In the genomic region with DNA sequence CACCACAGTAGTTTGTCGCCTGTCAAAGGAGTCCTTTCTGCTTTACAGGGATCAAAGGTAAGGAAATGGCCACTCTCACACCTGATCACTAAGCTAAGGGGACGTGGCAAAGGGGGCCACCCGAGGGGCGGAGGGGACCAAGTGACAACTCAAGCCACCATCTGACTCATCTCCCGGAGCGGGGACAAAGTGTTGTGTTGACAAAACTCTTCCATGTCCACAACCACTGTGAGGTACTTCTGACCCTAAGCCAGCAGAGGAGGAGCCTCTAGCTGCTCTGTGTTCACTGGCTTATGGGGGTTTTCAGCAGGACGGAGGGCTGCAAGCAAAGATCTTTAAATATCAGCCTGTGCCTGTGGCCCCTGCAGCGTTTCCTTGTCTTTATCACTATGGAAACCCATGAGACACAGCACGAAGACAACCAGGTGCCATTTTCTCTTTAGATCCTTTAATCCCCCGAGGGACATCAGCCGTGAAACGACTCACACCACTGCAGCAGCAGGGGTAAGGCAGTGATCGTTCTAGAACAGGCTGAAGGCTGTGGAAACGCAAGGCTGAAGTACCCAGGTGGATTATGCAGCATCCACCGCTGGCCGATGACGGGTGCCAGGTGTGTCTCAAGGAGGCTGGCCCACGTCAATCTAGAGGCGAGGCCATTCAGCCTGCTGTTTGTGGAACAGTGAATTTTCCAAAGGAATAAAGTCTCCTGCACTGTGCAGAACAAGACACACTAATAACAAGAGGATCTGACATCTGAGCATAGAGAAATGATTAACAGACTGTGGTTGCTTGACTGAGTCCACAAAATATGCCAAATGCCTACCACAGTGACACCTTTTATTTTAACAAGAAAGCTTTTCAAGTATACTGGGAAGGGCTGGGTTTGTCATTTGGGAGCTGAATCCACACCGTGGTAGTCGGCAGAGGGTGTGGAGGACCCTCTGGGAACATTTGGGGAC, we compare ENCODE assay signal across 1 cellular context.
TF ChIP-seq lines count a peak whose summit lies in the region.

No MANE protein-coding gene starts in this region.

TF ChIP-seq in HepG2, 621 proteins besides CTCF, POLR2A, EP300 and RAD21 (continued from another document and continues in another):
- TF ChIP-seq, protein P1, sequence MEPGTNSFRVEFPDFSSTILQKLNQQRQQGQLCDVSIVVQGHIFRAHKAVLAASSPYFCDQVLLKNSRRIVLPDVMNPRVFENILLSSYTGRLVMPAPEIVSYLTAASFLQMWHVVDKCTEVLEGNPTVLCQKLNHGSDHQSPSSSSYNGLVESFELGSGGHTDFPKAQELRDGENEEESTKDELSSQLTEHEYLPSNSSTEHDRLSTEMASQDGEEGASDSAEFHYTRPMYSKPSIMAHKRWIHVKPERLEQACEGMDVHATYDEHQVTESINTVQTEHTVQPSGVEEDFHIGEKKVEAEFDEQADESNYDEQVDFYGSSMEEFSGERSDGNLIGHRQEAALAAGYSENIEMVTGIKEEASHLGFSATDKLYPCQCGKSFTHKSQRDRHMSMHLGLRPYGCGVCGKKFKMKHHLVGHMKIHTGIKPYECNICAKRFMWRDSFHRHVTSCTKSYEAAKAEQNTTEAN (CRISPR knock-in tag; conservative IDR thresholded peaks at IDR 0.05), result no peak
- peak; percentile 68; the same call in 1 of the 2 replicates for TF ChIP-seq DPF2 (CRISPR knock-in tag; IDR thresholded peaks at IDR 0.05; ENCODE audit: borderline replicate concordance, low read depth)
- peak; percentile 73 for TF ChIP-seq RARA (CRISPR knock-in tag; IDR thresholded peaks at IDR 0.05)
- no peak for TF ChIP-seq ZEB1 (IDR thresholded peaks at IDR 0.05; ENCODE audit: insufficient replicate concordance, low read depth)
- TF ChIP-seq, protein P2, sequence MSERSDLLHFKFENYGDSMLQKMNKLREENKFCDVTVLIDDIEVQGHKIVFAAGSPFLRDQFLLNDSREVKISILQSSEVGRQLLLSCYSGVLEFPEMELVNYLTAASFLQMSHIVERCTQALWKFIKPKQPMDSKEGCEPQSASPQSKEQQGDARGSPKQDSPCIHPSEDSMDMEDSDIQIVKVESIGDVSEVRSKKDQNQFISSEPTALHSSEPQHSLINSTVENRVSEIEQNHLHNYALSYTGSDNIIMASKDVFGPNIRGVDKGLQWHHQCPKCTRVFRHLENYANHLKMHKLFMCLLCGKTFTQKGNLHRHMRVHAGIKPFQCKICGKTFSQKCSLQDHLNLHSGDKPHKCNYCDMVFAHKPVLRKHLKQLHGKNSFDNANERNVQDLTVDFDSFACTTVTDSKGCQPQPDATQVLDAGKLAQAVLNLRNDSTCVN (CRISPR knock-in tag; IDR thresholded peaks at IDR 0.05; ENCODE audit: borderline replicate concordance), result no peak
- TF ChIP-seq, protein P3, sequence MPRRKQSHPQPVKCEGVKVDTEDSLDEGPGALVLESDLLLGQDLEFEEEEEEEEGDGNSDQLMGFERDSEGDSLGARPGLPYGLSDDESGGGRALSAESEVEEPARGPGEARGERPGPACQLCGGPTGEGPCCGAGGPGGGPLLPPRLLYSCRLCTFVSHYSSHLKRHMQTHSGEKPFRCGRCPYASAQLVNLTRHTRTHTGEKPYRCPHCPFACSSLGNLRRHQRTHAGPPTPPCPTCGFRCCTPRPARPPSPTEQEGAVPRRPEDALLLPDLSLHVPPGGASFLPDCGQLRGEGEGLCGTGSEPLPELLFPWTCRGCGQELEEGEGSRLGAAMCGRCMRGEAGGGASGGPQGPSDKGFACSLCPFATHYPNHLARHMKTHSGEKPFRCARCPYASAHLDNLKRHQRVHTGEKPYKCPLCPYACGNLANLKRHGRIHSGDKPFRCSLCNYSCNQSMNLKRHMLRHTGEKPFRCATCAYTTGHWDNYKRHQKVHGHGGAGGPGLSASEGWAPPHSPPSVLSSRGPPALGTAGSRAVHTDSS (CRISPR knock-in tag; conservative IDR thresholded peaks at IDR 0.05), result no peak
- no peak for TF ChIP-seq SAFB2 (CRISPR knock-in tag; IDR thresholded peaks at IDR 0.05; ENCODE audit: borderline replicate concordance, low read depth)
- no peak for TF ChIP-seq RCOR2 (CRISPR knock-in tag; IDR thresholded peaks at IDR 0.05)
- peak; percentile 55; the same call in 1 of the 2 replicates for TF ChIP-seq FOXC1 (CRISPR knock-in tag; IDR thresholded peaks at IDR 0.05; ENCODE audit: borderline replicate concordance)
- peak; percentile 59 for TF ChIP-seq ZNF883 (CRISPR knock-in tag; IDR thresholded peaks at IDR 0.05; ENCODE audit: not compliant biosample characterization)
- TF ChIP-seq NFE2L2 (IDR thresholded peaks at IDR 0.05; ENCODE audit: low read length), result no peak
- TF ChIP-seq ZNF552 (CRISPR knock-in tag; IDR thresholded peaks at IDR 0.05; ENCODE audit: borderline replicate concordance), result no peak; the same call in 1 of the 2 replicates
- TF ChIP-seq, protein P4, sequence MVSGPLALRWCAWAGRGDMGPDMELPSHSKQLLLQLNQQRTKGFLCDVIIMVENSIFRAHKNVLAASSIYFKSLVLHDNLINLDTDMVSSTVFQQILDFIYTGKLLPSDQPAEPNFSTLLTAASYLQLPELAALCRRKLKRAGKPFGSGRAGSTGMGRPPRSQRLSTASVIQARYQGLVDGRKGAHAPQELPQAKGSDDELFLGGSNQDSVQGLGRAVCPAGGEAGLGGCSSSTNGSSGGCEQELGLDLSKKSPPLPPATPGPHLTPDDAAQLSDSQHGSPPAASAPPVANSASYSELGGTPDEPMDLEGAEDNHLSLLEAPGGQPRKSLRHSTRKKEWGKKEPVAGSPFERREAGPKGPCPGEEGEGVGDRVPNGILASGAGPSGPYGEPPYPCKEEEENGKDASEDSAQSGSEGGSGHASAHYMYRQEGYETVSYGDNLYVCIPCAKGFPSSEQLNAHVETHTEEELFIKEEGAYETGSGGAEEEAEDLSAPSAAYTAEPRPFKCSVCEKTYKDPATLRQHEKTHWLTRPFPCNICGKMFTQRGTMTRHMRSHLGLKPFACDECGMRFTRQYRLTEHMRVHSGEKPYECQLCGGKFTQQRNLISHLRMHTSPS (CRISPR knock-in tag; IDR thresholded peaks at IDR 0.05; ENCODE audit: low read depth), result no peak
- TF ChIP-seq CHCHD3 (CRISPR knock-in tag; IDR thresholded peaks at IDR 0.05), result no peak
- no peak for TF ChIP-seq TBL1XR1 (IDR thresholded peaks at IDR 0.05; ENCODE audit: borderline replicate concordance, low read length, partially characterized antibody)
- TF ChIP-seq SMARCC2 (IDR thresholded peaks at IDR 0.05), result no peak
- no peak for TF ChIP-seq HNRNPK (IDR thresholded peaks at IDR 0.05; ENCODE audit: low read depth, low read length, poor library complexity, severe bottlenecking)
- TF ChIP-seq ZNF772 (CRISPR knock-in tag; IDR thresholded peaks at IDR 0.05), result 0 out of 2 replicates have a peak, but pooled peaks have one; percentile 30
- TF ChIP-seq, protein P5, sequence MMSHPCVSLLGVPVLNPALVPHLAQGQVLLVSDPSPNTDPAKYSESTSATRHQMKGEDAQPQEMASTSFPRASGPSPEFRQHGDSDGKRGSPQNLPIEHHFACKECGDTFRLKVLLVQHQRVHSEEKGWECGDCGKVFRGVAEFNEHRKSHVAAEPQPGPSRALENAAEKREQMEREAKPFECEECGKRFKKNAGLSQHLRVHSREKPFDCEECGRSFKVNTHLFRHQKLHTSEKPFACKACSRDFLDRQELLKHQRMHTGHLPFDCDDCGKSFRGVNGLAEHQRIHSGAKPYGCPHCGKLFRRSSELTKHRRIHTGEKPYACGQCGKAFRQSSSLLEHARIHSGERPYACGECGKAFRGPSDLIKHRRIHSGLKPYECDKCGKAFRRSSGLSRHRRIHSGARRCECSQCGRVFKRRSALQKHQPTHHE (CRISPR knock-in tag; IDR thresholded peaks at IDR 0.05; ENCODE audit: borderline replicate concordance), result no peak
- no peak for TF ChIP-seq NR2F1 (CRISPR knock-in tag; IDR thresholded peaks at IDR 0.05)
- no peak for TF ChIP-seq MXD4 (CRISPR knock-in tag; IDR thresholded peaks at IDR 0.05)
- peak; percentile 29; the same call in 1 of the 2 replicates for TF ChIP-seq MAFF (IDR thresholded peaks at IDR 0.05; ENCODE audit: low read depth, low read length)
- 0 out of 2 replicates have a peak, but pooled peaks have one; percentile 26 for TF ChIP-seq ELF3 (CRISPR knock-in tag; IDR thresholded peaks at IDR 0.05)
- TF ChIP-seq SYNCRIP (IDR thresholded peaks at IDR 0.05; ENCODE audit: insufficient read depth, low read depth, low read length), result no peak
- no peak for TF ChIP-seq JUNB (CRISPR knock-in tag; IDR thresholded peaks at IDR 0.05; ENCODE audit: borderline replicate concordance)
- no peak for TF ChIP-seq IKZF1 (IDR thresholded peaks at IDR 0.05)
- TF ChIP-seq, protein P6, sequence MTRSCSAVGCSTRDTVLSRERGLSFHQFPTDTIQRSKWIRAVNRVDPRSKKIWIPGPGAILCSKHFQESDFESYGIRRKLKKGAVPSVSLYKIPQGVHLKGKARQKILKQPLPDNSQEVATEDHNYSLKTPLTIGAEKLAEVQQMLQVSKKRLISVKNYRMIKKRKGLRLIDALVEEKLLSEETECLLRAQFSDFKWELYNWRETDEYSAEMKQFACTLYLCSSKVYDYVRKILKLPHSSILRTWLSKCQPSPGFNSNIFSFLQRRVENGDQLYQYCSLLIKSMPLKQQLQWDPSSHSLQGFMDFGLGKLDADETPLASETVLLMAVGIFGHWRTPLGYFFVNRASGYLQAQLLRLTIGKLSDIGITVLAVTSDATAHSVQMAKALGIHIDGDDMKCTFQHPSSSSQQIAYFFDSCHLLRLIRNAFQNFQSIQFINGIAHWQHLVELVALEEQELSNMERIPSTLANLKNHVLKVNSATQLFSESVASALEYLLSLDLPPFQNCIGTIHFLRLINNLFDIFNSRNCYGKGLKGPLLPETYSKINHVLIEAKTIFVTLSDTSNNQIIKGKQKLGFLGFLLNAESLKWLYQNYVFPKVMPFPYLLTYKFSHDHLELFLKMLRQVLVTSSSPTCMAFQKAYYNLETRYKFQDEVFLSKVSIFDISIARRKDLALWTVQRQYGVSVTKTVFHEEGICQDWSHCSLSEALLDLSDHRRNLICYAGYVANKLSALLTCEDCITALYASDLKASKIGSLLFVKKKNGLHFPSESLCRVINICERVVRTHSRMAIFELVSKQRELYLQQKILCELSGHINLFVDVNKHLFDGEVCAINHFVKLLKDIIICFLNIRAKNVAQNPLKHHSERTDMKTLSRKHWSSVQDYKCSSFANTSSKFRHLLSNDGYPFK (CRISPR knock-in tag; IDR thresholded peaks at IDR 0.05; ENCODE audit: borderline replicate concordance), result no peak
- TF ChIP-seq MIXL1 (CRISPR knock-in tag; IDR thresholded peaks at IDR 0.05), result no peak
- TF ChIP-seq NFYC (CRISPR knock-in tag; IDR thresholded peaks at IDR 0.05), result no peak
- no peak for TF ChIP-seq ZNF530 (CRISPR knock-in tag; IDR thresholded peaks at IDR 0.05; ENCODE audit: low read depth)
- TF ChIP-seq, protein P7, sequence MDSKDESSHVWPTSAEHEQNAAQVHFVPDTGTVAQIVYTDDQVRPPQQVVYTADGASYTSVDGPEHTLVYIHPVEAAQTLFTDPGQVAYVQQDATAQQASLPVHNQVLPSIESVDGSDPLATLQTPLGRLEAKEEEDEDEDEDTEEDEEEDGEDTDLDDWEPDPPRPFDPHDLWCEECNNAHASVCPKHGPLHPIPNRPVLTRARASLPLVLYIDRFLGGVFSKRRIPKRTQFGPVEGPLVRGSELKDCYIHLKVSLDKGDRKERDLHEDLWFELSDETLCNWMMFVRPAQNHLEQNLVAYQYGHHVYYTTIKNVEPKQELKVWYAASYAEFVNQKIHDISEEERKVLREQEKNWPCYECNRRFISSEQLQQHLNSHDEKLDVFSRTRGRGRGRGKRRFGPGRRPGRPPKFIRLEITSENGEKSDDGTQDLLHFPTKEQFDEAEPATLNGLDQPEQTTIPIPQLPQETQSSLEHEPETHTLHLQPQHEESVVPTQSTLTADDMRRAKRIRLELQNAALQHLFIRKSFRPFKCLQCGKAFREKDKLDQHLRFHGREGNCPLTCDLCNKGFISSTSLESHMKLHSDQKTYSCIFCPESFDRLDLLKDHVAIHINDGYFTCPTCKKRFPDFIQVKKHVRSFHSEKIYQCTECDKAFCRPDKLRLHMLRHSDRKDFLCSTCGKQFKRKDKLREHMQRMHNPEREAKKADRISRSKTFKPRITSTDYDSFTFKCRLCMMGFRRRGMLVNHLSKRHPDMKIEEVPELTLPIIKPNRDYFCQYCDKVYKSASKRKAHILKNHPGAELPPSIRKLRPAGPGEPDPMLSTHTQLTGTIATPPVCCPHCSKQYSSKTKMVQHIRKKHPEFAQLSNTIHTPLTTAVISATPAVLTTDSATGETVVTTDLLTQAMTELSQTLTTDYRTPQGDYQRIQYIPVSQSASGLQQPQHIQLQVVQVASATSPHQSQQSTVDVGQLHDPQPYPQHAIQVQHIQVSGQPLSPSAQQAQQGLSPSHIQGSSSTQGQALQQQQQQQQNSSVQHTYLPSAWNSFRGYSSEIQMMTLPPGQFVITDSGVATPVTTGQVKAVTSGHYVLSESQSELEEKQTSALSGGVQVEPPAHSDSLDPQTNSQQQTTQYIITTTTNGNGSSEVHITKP (CRISPR knock-in tag; IDR thresholded peaks at IDR 0.05; ENCODE audit: low read depth), result no peak
- TF ChIP-seq CBFB (CRISPR knock-in tag; IDR thresholded peaks at IDR 0.05), result no peak
- TF ChIP-seq, protein P8, sequence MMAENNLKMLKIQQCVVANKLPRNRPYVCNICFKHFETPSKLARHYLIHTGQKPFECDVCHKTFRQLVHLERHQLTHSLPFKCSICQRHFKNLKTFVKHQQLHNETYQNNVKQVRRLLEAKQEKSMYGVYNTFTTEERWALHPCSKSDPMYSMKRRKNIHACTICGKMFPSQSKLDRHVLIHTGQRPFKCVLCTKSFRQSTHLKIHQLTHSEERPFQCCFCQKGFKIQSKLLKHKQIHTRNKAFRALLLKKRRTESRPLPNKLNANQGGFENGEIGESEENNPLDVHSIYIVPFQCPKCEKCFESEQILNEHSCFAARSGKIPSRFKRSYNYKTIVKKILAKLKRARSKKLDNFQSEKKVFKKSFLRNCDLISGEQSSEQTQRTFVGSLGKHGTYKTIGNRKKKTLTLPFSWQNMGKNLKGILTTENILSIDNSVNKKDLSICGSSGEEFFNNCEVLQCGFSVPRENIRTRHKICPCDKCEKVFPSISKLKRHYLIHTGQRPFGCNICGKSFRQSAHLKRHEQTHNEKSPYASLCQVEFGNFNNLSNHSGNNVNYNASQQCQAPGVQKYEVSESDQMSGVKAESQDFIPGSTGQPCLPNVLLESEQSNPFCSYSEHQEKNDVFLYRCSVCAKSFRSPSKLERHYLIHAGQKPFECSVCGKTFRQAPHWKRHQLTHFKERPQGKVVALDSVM (CRISPR knock-in tag; IDR thresholded peaks at IDR 0.05), result 0 out of 2 replicates have a peak, but pooled peaks have one; percentile 20
- TF ChIP-seq YEATS4 (CRISPR knock-in tag; IDR thresholded peaks at IDR 0.05; ENCODE audit: borderline replicate concordance), result peak; percentile 69
- no peak for TF ChIP-seq PHF21A (CRISPR knock-in tag; IDR thresholded peaks at IDR 0.05)
- no peak for TF ChIP-seq SP1 (IDR thresholded peaks at IDR 0.05)
- TF ChIP-seq SP1 (CRISPR knock-in tag; IDR thresholded peaks at IDR 0.05), result no peak
- TF ChIP-seq HES4 (CRISPR knock-in tag; IDR thresholded peaks at IDR 0.05; ENCODE audit: borderline replicate concordance), result no peak
- TF ChIP-seq, protein P9, sequence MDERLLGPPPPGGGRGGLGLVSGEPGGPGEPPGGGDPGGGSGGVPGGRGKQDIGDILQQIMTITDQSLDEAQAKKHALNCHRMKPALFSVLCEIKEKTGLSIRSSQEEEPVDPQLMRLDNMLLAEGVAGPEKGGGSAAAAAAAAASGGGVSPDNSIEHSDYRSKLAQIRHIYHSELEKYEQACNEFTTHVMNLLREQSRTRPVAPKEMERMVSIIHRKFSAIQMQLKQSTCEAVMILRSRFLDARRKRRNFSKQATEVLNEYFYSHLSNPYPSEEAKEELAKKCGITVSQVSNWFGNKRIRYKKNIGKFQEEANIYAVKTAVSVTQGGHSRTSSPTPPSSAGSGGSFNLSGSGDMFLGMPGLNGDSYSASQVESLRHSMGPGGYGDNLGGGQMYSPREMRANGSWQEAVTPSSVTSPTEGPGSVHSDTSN (CRISPR knock-in tag; IDR thresholded peaks at IDR 0.05), result no peak
- no peak for TF ChIP-seq ZNF160 (CRISPR knock-in tag; IDR thresholded peaks at IDR 0.05)
- TF ChIP-seq NR1H2 (CRISPR knock-in tag; IDR thresholded peaks at IDR 0.05; ENCODE audit: borderline replicate concordance, low read depth), result no peak
